In genomic region chrX:138775501-138775900, GRCh38 we compare ENCODE assay signal across 8 cellular contexts.
DNase-seq lines count a peak whose midpoint lies in the region; ATAC-seq and TF ChIP-seq lines count a peak whose summit lies in the region.

No MANE protein-coding gene starts in this region.

- H3K4me1 ChIP-seq in BE2C (no peaks in the 10 kb centered on the region), RWPE2 (ENCODE audit: insufficient read depth, poor library complexity, severe bottlenecking) (no peaks in the 10 kb centered on the region)

- H3K9me3 ChIP-seq in BE2C (no peaks in the 10 kb centered on the region), RWPE2 (ENCODE audit: severe bottlenecking) (no peaks in the 10 kb centered on the region)

- H3K27ac ChIP-seq in RWPE2 (ENCODE audit: poor library complexity, severe bottlenecking), result no peak overlapping the region

- no peaks in the 10 kb centered on the region for H3K36me3 ChIP-seq in BE2C
- no peaks in the 10 kb centered on the region for H3K36me3 ChIP-seq in RWPE2 (ENCODE audit: low read depth)

- H3K27me3 ChIP-seq in BE2C (no peaks in the 10 kb centered on the region), RWPE2 (ENCODE audit: insufficient read depth, poor library complexity, severe bottlenecking) (no peaks in the 10 kb centered on the region)

- TF ChIP-seq CTCF in BE2C (IDR thresholded peaks at IDR 0.05; ENCODE audit: low read depth, low read length), result 0 out of 2 replicates have a peak, but pooled peaks have one; percentile 19
- peak; percentile 44 for TF ChIP-seq CTCF in RWPE2 (IDR thresholded peaks at IDR 0.05; ENCODE audit: poor library complexity, severe bottlenecking)

- no peak for DNase-seq in BE2C
- DNase-seq in GM19240 (ENCODE audit: insufficient read length, low spot score), result peak; percentile 3
- DNase-seq in RWPE2 (ENCODE audit: low spot score), result no peak
- peak; percentile 20 for DNase-seq in hepatic stellate cell (ENCODE audit: low spot score)
- DNase-seq in activated gamma-delta T cell treated with Interleukin-2 at 50 U/mL for 16 hours, result no peak
- DNase-seq in activated CD4-positive, CD25-positive, alpha-beta regulatory T cell treated with anti-CD3 and anti-CD28 coated beads, Interleukin-2, amount 50 U/mL, for 72 hours, result no peak

- ATAC-seq in RWPE2 (ENCODE audit: low read depth), result peak; percentile 31; the same call in 1 of the 3 replicates
- no peak for ATAC-seq in GM21529 (IDR thresholded peaks at IDR 0.05; ENCODE audit: unreplicated experiment)
- ATAC-seq in GM19455 (IDR thresholded peaks at IDR 0.05; ENCODE audit: unreplicated experiment), result no peak

- H3K4me3 ChIP-seq in BE2C (ENCODE audit: low read depth, low read length) (no peak overlapping the region), RWPE2 (ENCODE audit: severe bottlenecking) (no peak overlapping the region)

Comparison
In these comparisons a context has a peak if more than half of its experiments do, and no peak if none do; other contexts are left out.
1. DNase-seq: peak in GM19240 (single experiment) and hepatic stellate cell (single experiment); none in BE2C (single experiment), RWPE2 (single experiment), activated gamma-delta T cell treated with Interleukin-2 at 50 U/mL for 16 hours (single experiment) and activated CD4-positive, CD25-positive, alpha-beta regulatory T cell treated with anti-CD3 and anti-CD28 coated beads, Interleukin-2, amount 50 U/mL, for 72 hours (single experiment).